30 cellular contexts compared by ENCODE assay signal in the genomic region with DNA sequence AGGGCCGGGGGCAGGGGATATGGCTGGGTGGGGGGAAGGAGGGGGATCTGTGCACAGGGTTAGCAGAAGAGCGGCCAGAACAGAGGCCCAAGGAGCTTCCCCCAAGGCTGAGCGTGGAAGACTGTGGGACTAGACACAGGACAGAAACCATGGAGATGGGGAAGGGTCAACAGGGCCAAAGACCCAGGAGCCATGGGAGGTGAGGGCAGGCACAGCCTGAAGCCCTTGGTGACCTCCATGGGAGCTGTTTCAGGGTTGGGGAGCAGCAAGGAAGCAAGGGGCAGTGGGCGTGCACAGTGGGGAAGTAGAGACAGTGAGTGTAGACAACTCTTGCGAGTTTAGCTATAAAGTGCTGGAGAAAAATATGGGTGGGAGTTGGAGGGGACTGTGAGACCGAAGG.
"Had no signal": no experiment of that assay in that cellular context is flagged by ENCODE, and none has a peak within 500 bp of the region (broad histone marks: within the 10 kb centered on the region; RNA-seq: fewer than 3 reads in every experiment).

No MANE protein-coding gene starts in this region.

- ATAC-seq: activated CD4-positive, CD25-positive, alpha-beta regulatory T cell treated with anti-CD3 and anti-CD28 coated beads, Interleukin-2, amount 50 U/mL, for 24 hours; activated naive CD8-positive, alpha-beta T cell treated with anti-CD3 and anti-CD28 coated beads, Interleukin-2, amount 50 U/mL, for 24 hours; foreskin keratinocyte; left lung; lower lobe of right lung; naive thymus-derived CD4-positive, alpha-beta T cell; psoas muscle; stimulated activated naive CD8-positive, alpha-beta T cell treated with anti-CD3 and anti-CD28 coated beads, Interleukin-15, Interleukin-2, amounts not matched to agents 100 U/mL and 50 U/mL, for 24 hours had no signal

- H3K36me3 ChIP-seq: esophagus muscularis mucosa, heart left ventricle, left lung, lower lobe of right lung, spleen, thoracic aorta, upper lobe of left lung, vagina, WERI-Rb-1 had no signal

- H2AFZ ChIP-seq: parathyroid adenoma had no signal

- H3K27ac Mint-ChIP-seq: activated naive CD4-positive, alpha-beta T cell treated with anti-CD3 and anti-CD28 coated beads, Interleukin-2, amount 50 U/mL, for 24 hours; activated naive CD8-positive, alpha-beta T cell treated with anti-CD3 and anti-CD28 coated beads, Interleukin-2, amount 50 U/mL, for 24 hours; activated T-helper 1 cell treated with anti-CD3 and anti-CD28 coated beads, Interleukin-12 subunit alpha, Interleukin-12 subunit beta, Interleukin-2, Interleukin-4 antibody, amounts not matched to agents 30 ng/mL and 10 ng/mL and 1 ng/mL, durations not matched to agents 14 hours and 24 hours and 36 hours; dendritic cell treated with granulocyte-macrophage colony-stimulating factor and Interleukin-4, amounts not matched to agents 40 ng/mL and 50 ng/mL, for 4 days; naive thymus-derived CD4-positive, alpha-beta T cell; T-helper 1 cell treated with Interleukin-12 subunit alpha and Interleukin-12 subunit beta and Interleukin-4 antibody, amounts not matched to agents 30 μg/mL and 1 μg/mL, for 36 hours had no signal

- H3K9ac ChIP-seq: parathyroid adenoma had no signal

- H3K27ac ChIP-seq: esophagus muscularis mucosa, foreskin keratinocyte, heart left ventricle, left lung, lower lobe of right lung, parathyroid adenoma, psoas muscle, spleen, thoracic aorta, upper lobe of left lung, vagina, WERI-Rb-1 had no signal

- H3K27me3 ChIP-seq: esophagus muscularis mucosa, heart left ventricle, left lung, spleen, upper lobe of left lung, vagina had no signal

- H3K36me3 Mint-ChIP-seq: activated naive CD4-positive, alpha-beta T cell treated with anti-CD3 and anti-CD28 coated beads, Interleukin-2, amount 50 U/mL, for 24 hours had no signal

- H3K4me3 Mint-ChIP-seq: activated naive CD4-positive, alpha-beta T cell treated with anti-CD3 and anti-CD28 coated beads, Interleukin-2, amount 50 U/mL, for 24 hours; activated naive CD8-positive, alpha-beta T cell treated with anti-CD3 and anti-CD28 coated beads, Interleukin-2, amount 50 U/mL, for 24 hours; activated T-helper 1 cell treated with anti-CD3 and anti-CD28 coated beads, Interleukin-12 subunit alpha, Interleukin-12 subunit beta, Interleukin-2, Interleukin-4 antibody, amounts not matched to agents 30 ng/mL and 10 ng/mL and 1 ng/mL, durations not matched to agents 14 hours and 24 hours and 36 hours; dendritic cell treated with granulocyte-macrophage colony-stimulating factor and Interleukin-4, amounts not matched to agents 40 ng/mL and 50 ng/mL, for 4 days; naive thymus-derived CD4-positive, alpha-beta T cell; T-helper 1 cell treated with Interleukin-12 subunit alpha and Interleukin-12 subunit beta and Interleukin-4 antibody, amounts not matched to agents 30 μg/mL and 1 μg/mL, for 36 hours had no signal

- H3K9me3 Mint-ChIP-seq: activated naive CD4-positive, alpha-beta T cell treated with anti-CD3 and anti-CD28 coated beads, Interleukin-2, amount 50 U/mL, for 24 hours; activated naive CD8-positive, alpha-beta T cell treated with anti-CD3 and anti-CD28 coated beads, Interleukin-2, amount 50 U/mL, for 24 hours; activated T-helper 1 cell treated with anti-CD3 and anti-CD28 coated beads, Interleukin-12 subunit alpha, Interleukin-12 subunit beta, Interleukin-2, Interleukin-4 antibody, amounts not matched to agents 30 ng/mL and 10 ng/mL and 1 ng/mL, durations not matched to agents 14 hours and 24 hours and 36 hours; dendritic cell treated with granulocyte-macrophage colony-stimulating factor and Interleukin-4, amounts not matched to agents 40 ng/mL and 50 ng/mL, for 4 days; T-helper 1 cell treated with Interleukin-12 subunit alpha and Interleukin-12 subunit beta and Interleukin-4 antibody, amounts not matched to agents 30 μg/mL and 1 μg/mL, for 36 hours had no signal

- DNase-seq: activated CD4-positive, alpha-beta T cell treated with anti-CD3 and anti-CD28 coated beads for 48 hours; activated CD4-positive, alpha-beta T cell treated with anti-CD3 and anti-CD28 coated beads, Interleukin-2, amount 50 U/mL, for 48 hours; activated CD8-positive, alpha-beta memory T cell treated with anti-CD3 and anti-CD28 coated beads, Interleukin-2, amount 50 U/mL, for 4 hours; activated naive CD8-positive, alpha-beta T cell treated with anti-CD3 and anti-CD28 coated beads, Interleukin-2, amount 50 U/mL, for 24 hours; activated T-cell treated with anti-CD3 and anti-CD28 coated beads, Interleukin-2, amount 50 U/mL, for 1 hour; amygdala; caudate nucleus; foreskin keratinocyte; heart left ventricle; kidney glomerular epithelial cell; left lung; lower lobe of right lung; naive thymus-derived CD4-positive, alpha-beta T cell; occipital lobe; psoas muscle; stimulated activated naive CD8-positive, alpha-beta T cell treated with anti-CD3 and anti-CD28 coated beads, Interleukin-15, Interleukin-2, amounts not matched to agents 100 U/mL and 50 U/mL, for 24 hours; SW 1271; T-helper 9 cell; upper lobe of left lung; WERI-Rb-1 had no signal

- H3K4me3 ChIP-seq: esophagus muscularis mucosa, heart left ventricle, left lung, lower lobe of right lung, psoas muscle, spleen, thoracic aorta, upper lobe of left lung, vagina had no signal

- H3K9me3 ChIP-seq: esophagus muscularis mucosa, heart left ventricle, left lung, lower lobe of right lung, psoas muscle, spleen, thoracic aorta, upper lobe of left lung, vagina had no signal

- H3K79me2 ChIP-seq: parathyroid adenoma had no signal

- H3K4me1 ChIP-seq: parathyroid adenoma had no signal
